ENCODE assay signal across 8 cellular contexts in genomic region chr1:111618953-111619634, GRCh38. TPM values are rescaled to one million over a fixed set of nuclear protein-coding genes. Genes with fewer than 3 reads are reported as not detected.
DNase-seq lines count a peak whose midpoint lies in the region; ATAC-seq and TF ChIP-seq lines count a peak whose summit lies in the region.

No MANE protein-coding gene starts in this region.

- peaks cover 28% of the 10 kb centered on the region for H3K36me3 Mint-ChIP-seq in natural killer cell treated with Interleukin-12 subunit alpha and Interleukin-12 subunit beta and Interleukin-15 and Interleukin-18, amount 100 ng/mL, for 72 hours

- peaks cover 59 to 78% of the 10 kb centered on the region in 2 donors for H3K4me1 Mint-ChIP-seq in natural killer cell treated with Interleukin-12 subunit alpha and Interleukin-12 subunit beta and Interleukin-15 and Interleukin-18, amount 100 ng/mL, for 72 hours (ENCODE audit: low read depth in 2 of 2)

- H3K36me3 ChIP-seq in heart right ventricle = no peaks in the 10 kb centered on the region
- no peaks in the 10 kb centered on the region; the same call in 1 of the 2 replicates for H3K36me3 ChIP-seq in MG63
- H3K36me3 ChIP-seq in colonic mucosa = no peaks in the 10 kb centered on the region

- no peaks in the 10 kb centered on the region for H3K27me3 Mint-ChIP-seq in natural killer cell treated with Interleukin-12 subunit alpha and Interleukin-12 subunit beta and Interleukin-15 and Interleukin-18, amount 100 ng/mL, for 72 hours

- intact Hi-C loops in heart right ventricle (cut with DNase I) = loop anchor here in 5 of 10 donors (1.0 to 2.0 kb wide), 5 partner anchors 24 to 104 kb away; no protein-coding TSS in a partner anchor
- intact Hi-C loops in left cardiac atrium (cut with DNase I) = loop anchor here in 1 of 2 donors (1.0 kb wide), 1 partner anchor 26 kb away; no protein-coding TSS in a partner anchor
- intact Hi-C loops in colonic mucosa (cut with DNase I) = no loop called here

- H3K4me3 ChIP-seq in heart right ventricle = peak overlapping the region; percentile 10 to 97 (median 89)
- peak overlapping the region; percentile 57 for H3K4me3 ChIP-seq in MG63
- peak overlapping the region; percentile 82 for H3K4me3 ChIP-seq in colonic mucosa

- H3K4me3 Mint-ChIP-seq in natural killer cell treated with Interleukin-12 subunit alpha and Interleukin-12 subunit beta and Interleukin-15 and Interleukin-18, amount 100 ng/mL, for 72 hours = peak overlapping the region; percentile 85

- H3K9ac ChIP-seq in colonic mucosa (ENCODE audit: low read depth in 2 of 2, low read length in 2 of 2) = peak overlapping the region; percentile 48 to 70

- no peaks in the 10 kb centered on the region for H3K27me3 ChIP-seq in heart right ventricle
- H3K27me3 ChIP-seq in MG63 = no peaks in the 10 kb centered on the region
- H3K27me3 ChIP-seq in colonic mucosa = no peaks in the 10 kb centered on the region

- TF ChIP-seq CTCF in heart right ventricle (IDR thresholded peaks at IDR 0.05) = no peak
- no peak for TF ChIP-seq CTCF in colonic mucosa (IDR thresholded peaks at IDR 0.05)
- TF ChIP-seq CTCF in GM20000 (IDR thresholded peaks at IDR 0.05; ENCODE audit: extremely low read depth, missing control alignments) = no peak

- no peaks in the 10 kb centered on the region for H3K9me3 Mint-ChIP-seq in natural killer cell treated with Interleukin-12 subunit alpha and Interleukin-12 subunit beta and Interleukin-15 and Interleukin-18, amount 100 ng/mL, for 72 hours

- H3K9me3 ChIP-seq in heart right ventricle (no peaks in the 10 kb centered on the region), MG63 (no peaks in the 10 kb centered on the region), colonic mucosa (no peaks in the 10 kb centered on the region)

- H3K27ac ChIP-seq in heart right ventricle = peak overlapping the region; percentile 97 to 100 (median 98)
- H3K27ac ChIP-seq in colonic mucosa = peak overlapping the region; percentile 91

- WGBS in heart right ventricle, 2 donors = 48 to 54% methylated on average over 19 of the region's 19 CpGs

- H3K4me1 ChIP-seq in heart right ventricle (peaks cover 5 to 74% (median 48%) of the 10 kb centered on the region in 9 donors), colonic mucosa (no peaks in the 10 kb centered on the region)

- no peak for ATAC-seq in heart right ventricle
- ATAC-seq in left cardiac atrium = no peak
- ATAC-seq in natural killer cell treated with Interleukin-12 subunit alpha and Interleukin-12 subunit beta and Interleukin-15 and Interleukin-18, amount 100 ng/mL, for 72 hours = no peak
- no peak for ATAC-seq in GM18517 (IDR thresholded peaks at IDR 0.05; ENCODE audit: unreplicated experiment)

- DNase-seq in heart right ventricle (no peak), left cardiac atrium (no peak), MG63 (no peak), colonic mucosa (no peak), GM20000 (ENCODE audit: low spot score) (no peak), NOMO-1 (lab: John Stamatoyannopoulos, UW; ENCODE audit: unreplicated experiment in 2 of 2) (no peak)
- DNase-seq in natural killer cell treated with Interleukin-12 subunit alpha and Interleukin-12 subunit beta and Interleukin-15 and Interleukin-18, amount 100 ng/mL, for 72 hours (ENCODE audit: low spot score) = no peak

- peak overlapping the region; percentile 74 to 75 for H3K27ac Mint-ChIP-seq in natural killer cell treated with Interleukin-12 subunit alpha and Interleukin-12 subunit beta and Interleukin-15 and Interleukin-18, amount 100 ng/mL, for 72 hours

RNA-seq across cellular contexts. Expression of gene RAP1A, which starts 0.5 kb away (rescaled TPM):
- 100 to 1,000 TPM in 6 of 10 donors, 10 to 100 TPM in 4; 83.4 to 120 (median 102) TPM for total RNA-seq in heart right ventricle
- polyA plus RNA-seq in heart right ventricle = 10 to 100 TPM; 64.2 to 68.4 TPM
- total RNA-seq in left cardiac atrium = 100 to 1,000 TPM in 1 of 2 donors, 10 to 100 TPM in 1; 84.2 to 103 TPM
- 20.6 and 35.6 TPM in 2 replicates for total RNA-seq in MG63 (2014; rRNA removed; shearing (Covaris generic); ENCODE audit: low replicate concordance)
- total RNA-seq in colonic mucosa = 100 to 1,000 TPM in 1 of 2 donors, 10 to 100 TPM in 1; 83.9 to 146 TPM
- 100 to 1,000 TPM in 1 of 2 donors, 10 to 100 TPM in 1; 97.8 to 138 TPM for total RNA-seq in natural killer cell treated with Interleukin-12 subunit alpha and Interleukin-12 subunit beta and Interleukin-15 and Interleukin-18, amount 100 ng/mL, for 72 hours
